In the genomic region with DNA sequence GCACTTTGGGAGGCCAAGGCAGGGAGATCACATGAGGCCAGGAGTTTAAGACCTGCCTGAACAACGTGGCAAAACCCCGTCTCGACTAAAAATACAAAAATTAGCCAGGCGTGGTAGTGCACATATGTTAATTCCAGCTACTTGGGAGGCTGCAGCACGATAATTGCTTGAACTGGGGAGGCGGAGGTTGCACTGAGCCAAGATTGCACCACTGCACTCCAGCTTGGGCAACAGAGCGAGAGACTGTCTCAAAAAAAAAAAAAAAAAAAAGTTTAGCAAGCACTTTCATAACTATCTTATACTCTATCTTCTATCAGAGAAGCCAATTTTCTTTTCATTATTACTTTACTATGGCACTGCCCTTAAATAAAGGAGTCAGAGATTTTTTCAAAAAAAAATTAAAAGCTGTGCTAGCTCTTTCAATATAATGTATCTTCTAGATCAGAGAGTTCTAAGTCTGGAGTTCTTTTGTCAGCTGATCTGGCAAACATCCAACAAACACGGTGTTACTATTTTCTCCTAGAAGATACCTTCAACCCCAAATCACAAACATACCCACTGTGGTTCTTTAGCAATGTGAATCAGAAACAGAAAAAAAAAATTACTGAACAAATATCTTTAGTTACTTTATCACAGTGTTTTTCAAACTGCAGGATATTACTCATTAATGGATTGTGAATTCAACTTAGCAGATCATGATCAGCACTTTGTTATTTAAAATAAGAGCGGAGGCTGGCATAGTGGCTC, we compare ENCODE assay signal across 10 cellular contexts. TPM values are rescaled to one million over a fixed set of nuclear protein-coding genes. Genes with fewer than 3 reads are reported as not detected.
DNase-seq lines count a peak whose midpoint lies in the region; TF ChIP-seq lines count a peak whose summit lies in the region.
"Had no signal": no experiment of that assay in that cellular context is flagged by ENCODE, and none has a peak within 500 bp of the region (broad histone marks: within the 10 kb centered on the region; RNA-seq: fewer than 3 reads in every experiment).

No MANE protein-coding gene starts in this region.

- H3K4me3 ChIP-seq in GM23248 (peak overlapping the region; percentile 34), esophagus squamous epithelium (peak overlapping the region; percentile 0 to 83 (median 78)), Caco-2 (ENCODE audit: low read depth, low read length) (no peak overlapping the region), MM.1S (ENCODE audit: low read length) (no peak overlapping the region)
- H3K4me3 ChIP-seq: body of pancreas, Peyer's patch had no signal

- CTCF ChIA-PET in RWPE1 (lab: Yijun Ruan, JAX) = interaction anchor here (0.7 to 1.0 kb wide), 3 partner anchors 15 to 265 kb away, joined by 3 to 7 read pairs (median 3); partner anchors contain the start of gene AQR
- CTCF ChIA-PET in Caco-2 (lab: Charles Lee) = interaction anchor here (1.2 kb wide), 1 partner anchor 15 kb away, joined by 3 read pairs; the partner anchor contains the start of gene AQR

- H3K36me3 Mint-ChIP-seq in neural crest cell (ENCODE audit: low read depth) = peaks cover 2% of the 10 kb centered on the region
- H3K36me3 Mint-ChIP-seq in Caco-2 (ENCODE audit: insufficient read depth, unreplicated experiment) = peaks cover 34% of the 10 kb centered on the region

- in situ Hi-C loops in GM23248 (cut with MboI) = no loop called here

- TF ChIP-seq CTCF in RWPE1 (conservative IDR thresholded peaks at IDR 0.05; ENCODE audit: low read depth) (no peak), esophagus squamous epithelium (IDR thresholded peaks at IDR 0.05) (no peak), neural crest cell (conservative IDR thresholded peaks at IDR 0.05) (no peak), Caco-2 (IDR thresholded peaks at IDR 0.05; ENCODE audit: insufficient read depth in 1 of 2, low read depth in 1 of 2, low read length in 1 of 2, severe bottlenecking in 1 of 2, unreplicated experiment in 1 of 2) (no peak), MM.1S (IDR thresholded peaks at IDR 0.05; ENCODE audit: low read length) (no peak)

- H3F3A ChIP-seq in GM23248 (ENCODE audit: insufficient read depth) (no peaks in the 10 kb centered on the region; the same call in 1 of the 2 replicates), MM.1S (ENCODE audit: insufficient read depth, low read length) (peaks cover 3% of the 10 kb centered on the region; the same call in 1 of the 2 replicates)

- peaks cover 76% of the 10 kb centered on the region for H3K79me2 ChIP-seq in GM23248 (ENCODE audit: insufficient read depth)
- H3K79me2 ChIP-seq in MM.1S (ENCODE audit: low read length) = peaks cover 53% of the 10 kb centered on the region

- DNase-seq in GM23248 (peak; percentile 47), RWPE1 (ENCODE audit: low spot score) (no peak), esophagus squamous epithelium (lab: John Stamatoyannopoulos, UW) (no peak), neural crest cell (ENCODE audit: low read depth, low spot score) (no peak), COR-L47 (lab: John Stamatoyannopoulos, UW) (no peak), Caco-2 (no peak), cerebellum (ENCODE audit: low spot score) (no peak), MM.1S (no peak)
- DNase-seq: body of pancreas, Peyer's patch had no signal

- WGBS in GM23248 (ENCODE audit: low coverage in 1 of 2, low lambda C conversion rate in 2 of 2, missing lambda C conversion rate in 2 of 2), 2 experiments = 68 to 73% methylated on average over 9 of the region's 9 CpGs
- WGBS in esophagus squamous epithelium, 2 donors = 46 to 50% methylated on average over 9 of the region's 9 CpGs

- peaks cover 20% of the 10 kb centered on the region; the same call in 1 of the 2 replicates for H3K36me3 ChIP-seq in GM23248 (ENCODE audit: low read depth)
- H3K36me3 ChIP-seq in esophagus squamous epithelium = peaks cover 0 to 49% (median 0%) of the 10 kb centered on the region in 3 donors
- no peaks in the 10 kb centered on the region for H3K36me3 ChIP-seq in Caco-2 (ENCODE audit: control insufficient read depth, insufficient read depth, low read length)
- H3K36me3 ChIP-seq in MM.1S (replicated peaks; ENCODE audit: insufficient read depth, low read length) = peaks cover 4% of the 10 kb centered on the region; the same call in 1 of the 2 replicates

- TF ChIP-seq POLR2A in esophagus squamous epithelium (IDR thresholded peaks at IDR 0.05) = no peak

- POLR2A ChIA-PET in RWPE1 (lab: Yijun Ruan, JAX; ENCODE audit: low non-redundant PET) = interaction anchor here (0.6 kb wide), 1 partner anchor 15 kb away, joined by 5 read pairs; no protein-coding TSS in a partner anchor
- POLR2A ChIA-PET in Caco-2 (lab: Charles Lee) = interaction anchor here (0.7 kb wide), 1 partner anchor 267 kb away, joined by 3 read pairs; no protein-coding TSS in a partner anchor

- H3K27me3 ChIP-seq in GM23248 (replicated peaks; ENCODE audit: insufficient read depth) = no peaks in the 10 kb centered on the region
- H3K27me3 ChIP-seq in esophagus squamous epithelium = no peaks in the 10 kb centered on the region
- no peaks in the 10 kb centered on the region for H3K27me3 ChIP-seq in Caco-2 (replicated peaks; ENCODE audit: control insufficient read depth, insufficient read depth, low read length)
- H3K27me3 ChIP-seq in MM.1S (replicated peaks; ENCODE audit: insufficient read depth, low read length) = no peaks in the 10 kb centered on the region
- H3K27me3 ChIP-seq: body of pancreas, Peyer's patch had no signal

- H3K4me1 ChIP-seq in GM23248 (ENCODE audit: insufficient read depth) (peaks cover 20% of the 10 kb centered on the region), esophagus squamous epithelium (peaks cover 15 to 53% (median 28%) of the 10 kb centered on the region in 3 donors), Caco-2 (peaks cover 4% of the 10 kb centered on the region; the same call in 1 of the 2 replicates), MM.1S (ENCODE audit: low read length) (peaks cover 20% of the 10 kb centered on the region)

- H3K4me3 Mint-ChIP-seq in neural crest cell (peak overlapping the region; percentile 79), Caco-2 (ENCODE audit: unreplicated experiment) (no peak overlapping the region)

- peaks cover 25% of the 10 kb centered on the region for H3K4me1 Mint-ChIP-seq in neural crest cell
- peaks cover 6% of the 10 kb centered on the region for H3K4me1 Mint-ChIP-seq in Caco-2 (ENCODE audit: low read depth, unreplicated experiment)

- H3K27ac ChIP-seq in GM23248 = peak overlapping the region; percentile 15
- H3K27ac ChIP-seq in RWPE1 = peak overlapping the region; percentile 43
- H3K27ac ChIP-seq in esophagus squamous epithelium = peak overlapping the region in 3 of 4 donors; percentile 96 to 98 (median 98)
- H3K27ac ChIP-seq in MM.1S (ENCODE audit: low read length) = no peak overlapping the region
- H3K27ac ChIP-seq: body of pancreas, Peyer's patch had no signal

- H3K9me2 ChIP-seq in GM23248 (ENCODE audit: insufficient read depth) (no peaks in the 10 kb centered on the region), MM.1S (replicated peaks; ENCODE audit: insufficient read depth, low read length) (no peaks in the 10 kb centered on the region)

- no peaks in the 10 kb centered on the region for H3K27me3 Mint-ChIP-seq in neural crest cell (ENCODE audit: low read depth)
- H3K27me3 Mint-ChIP-seq in Caco-2 (ENCODE audit: insufficient read depth, unreplicated experiment) = no peaks in the 10 kb centered on the region

- H4K20me1 ChIP-seq in GM23248 (ENCODE audit: insufficient read depth) (no peaks in the 10 kb centered on the region), MM.1S (ENCODE audit: insufficient read depth, low read length) (no peaks in the 10 kb centered on the region)

- BruUV-seq in Caco-2 (replicated peaks; lab: Mats Ljungman, UMichigan) = no TSS peak

- no peaks in the 10 kb centered on the region for H3K9me3 ChIP-seq in GM23248 (ENCODE audit: low read depth)
- H3K9me3 ChIP-seq in esophagus squamous epithelium = no peaks in the 10 kb centered on the region
- no peaks in the 10 kb centered on the region for H3K9me3 ChIP-seq in Caco-2
- H3K9me3 ChIP-seq in MM.1S (replicated peaks; ENCODE audit: insufficient read depth, low read length) = no peaks in the 10 kb centered on the region
- H3K9me3 ChIP-seq: body of pancreas, Peyer's patch had no signal

- H3K9me3 Mint-ChIP-seq in neural crest cell (no peaks in the 10 kb centered on the region), Caco-2 (ENCODE audit: unreplicated experiment) (no peaks in the 10 kb centered on the region)

- no peak overlapping the region; the same call in 1 of the 2 replicates for H3K9ac ChIP-seq in GM23248
- H3K9ac ChIP-seq in MM.1S (ENCODE audit: low read length) = no peak overlapping the region

- H2AFZ ChIP-seq in GM23248 (no peak overlapping the region), MM.1S (ENCODE audit: low read length) (no peak overlapping the region)

- intact Hi-C loops in esophagus squamous epithelium (cut with DNase I) = no loop called here
- intact Hi-C loops in Caco-2 (cut with micrococcal nuclease; ENCODE audit: unreplicated experiment) = no loop called here

- no peak overlapping the region for H3K27ac Mint-ChIP-seq in neural crest cell (ENCODE audit: unreplicated experiment)
- no peak overlapping the region for H3K27ac Mint-ChIP-seq in Caco-2 (ENCODE audit: unreplicated experiment)

- H3K4me2 ChIP-seq in GM23248 (ENCODE audit: unreplicated experiment) (peak overlapping the region; percentile 96), MM.1S (ENCODE audit: low read depth, low read length) (no peak overlapping the region)

RNA-seq across cellular contexts. Expression of gene ZNF770, which starts 3.0 kb away (rescaled TPM):
- 30.2 and 32.1 TPM in 2 replicates for total RNA-seq in GM23248 (2014; rRNA removed; shearing (Covaris generic))
- 92.5 and 93.6 TPM in 2 replicates for polyA plus RNA-seq in GM23248 (2016; fragmentation: Nextera tagmentation; extraction: Ambion mirVana)
- 10 to 100 TPM; 49.0 to 70.4 (median 55.9) TPM for total RNA-seq in esophagus squamous epithelium
- total RNA-seq in neural crest cell = 51.0 and 53.8 TPM in 2 replicates
- total RNA-seq in Caco-2 (2022) = 31.4 and 33.0 TPM in 2 replicates
- 76.9 TPM for total RNA-seq in cerebellum

RNA-seq across cellular contexts. Expression of gene AQR, which starts 15.5 kb away (rescaled TPM):
- total RNA-seq in GM23248 (2014; rRNA removed; shearing (Covaris generic)) = 17.8 and 18.2 TPM in 2 replicates
- polyA plus RNA-seq in GM23248 (2016; fragmentation: Nextera tagmentation; extraction: Ambion mirVana) = 14.3 and 14.7 TPM in 2 replicates
- 10 to 100 TPM; 14.7 to 29.4 (median 23.4) TPM for total RNA-seq in esophagus squamous epithelium
- 36.8 and 40.5 TPM in 2 replicates for total RNA-seq in neural crest cell
- total RNA-seq in Caco-2 (2022) = 27.7 and 34.9 TPM in 2 replicates
- 39.2 TPM for total RNA-seq in cerebellum

Comparison
In these comparisons a context has a peak if more than half of its experiments do, and no peak if none do; other contexts are left out.
1. H3K4me3 ChIP-seq: peak in GM23248 (single experiment) and esophagus squamous epithelium (4 of 4); none in Caco-2 (single experiment) and MM.1S (single experiment).